Comparison of ENCODE assay signal across 16 cellular contexts in the genomic region with DNA sequence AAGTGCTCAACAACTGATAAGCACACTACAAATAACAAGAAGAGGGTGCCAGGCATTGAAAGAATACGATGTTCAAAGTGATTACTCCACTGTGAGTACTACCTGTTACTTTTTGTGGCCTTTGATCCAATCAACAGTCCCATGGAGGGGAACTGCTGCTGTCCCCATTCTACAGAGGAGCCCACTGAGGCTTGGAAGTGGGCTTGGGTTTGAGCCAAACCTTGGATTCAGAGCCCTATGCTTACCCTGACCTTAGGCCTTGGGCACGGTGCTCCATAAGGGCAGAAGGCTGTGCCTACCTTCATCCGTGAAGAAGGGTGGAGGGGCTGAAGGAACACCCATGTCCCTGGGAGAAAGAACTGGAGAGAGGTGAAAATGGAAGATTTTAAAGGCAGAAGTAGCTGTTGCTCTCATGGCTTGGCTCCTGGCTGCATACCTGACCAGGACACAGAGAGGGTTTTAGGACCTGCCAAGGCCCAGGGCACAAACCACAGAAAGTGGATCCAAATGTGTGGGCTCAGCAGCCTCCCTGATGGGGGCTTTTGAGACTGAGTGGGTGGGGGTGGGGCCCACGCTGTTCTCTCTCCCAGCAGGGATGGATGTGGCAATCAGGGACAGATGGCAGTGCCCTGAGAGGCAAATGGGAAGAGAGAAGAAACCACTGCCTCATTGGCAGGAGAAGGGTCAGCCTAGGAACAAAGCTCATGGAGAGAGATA. TPM values are rescaled to one million over a fixed set of nuclear protein-coding genes. Genes with fewer than 3 reads are reported as not detected.
DNase-seq lines count a peak whose midpoint lies in the region; ATAC-seq, FAIRE-seq and TF ChIP-seq lines count a peak whose summit lies in the region.
"Had no signal": no experiment of that assay in that cellular context is flagged by ENCODE, and none has a peak within 500 bp of the region (broad histone marks: within the 10 kb centered on the region; RNA-seq: fewer than 3 reads in every experiment).

No MANE protein-coding gene starts in this region.

- TF ChIP-seq EP300 in K562 (IDR thresholded peaks at IDR 0.05; ENCODE audit: low read length) = no peak

- 47% methylated on average over 3 of the region's 4 CpGs for WGBS in K562 (ENCODE audit: insufficient coverage, low coverage, missing lambda C conversion rate)
- WGBS in body of pancreas, 2 donors = 46 to 51% methylated on average over 4 of the region's 4 CpGs

- H3K4me2 ChIP-seq in K562 (ENCODE audit: insufficient read depth, low read length) (no peak overlapping the region), osteoblast (ENCODE audit: insufficient read depth, low read length) (no peak overlapping the region)
- H3K4me2 ChIP-seq: KMS-11 had no signal

- peaks cover 71% of the 10 kb centered on the region for H3K27me3 Mint-ChIP-seq in activated naive CD4-positive, alpha-beta T cell treated with anti-CD3 and anti-CD28 coated beads, Interleukin-2, amount 10 ng/mL, durations not matched to agents 7 days and 5 days
- peaks cover 65% of the 10 kb centered on the region for H3K27me3 Mint-ChIP-seq in osteocyte (ENCODE audit: unreplicated experiment)

- H3K9me3 ChIP-seq in K562 (replicated peaks; ENCODE audit: control insufficient read depth, insufficient read depth, low read depth, low read length) (no peaks in the 10 kb centered on the region), osteoblast (ENCODE audit: low read depth, low read length) (no peaks in the 10 kb centered on the region), body of pancreas (no peaks in the 10 kb centered on the region)
- H3K9me3 ChIP-seq: Peyer's patch had no signal

- peaks cover 5% of the 10 kb centered on the region for H3K4me1 Mint-ChIP-seq in activated naive CD4-positive, alpha-beta T cell treated with anti-CD3 and anti-CD28 coated beads, Interleukin-2, amount 10 ng/mL, durations not matched to agents 7 days and 5 days
- peaks cover 20% of the 10 kb centered on the region for H3K4me1 Mint-ChIP-seq in osteocyte (ENCODE audit: unreplicated experiment)

- no peak overlapping the region for H3K4me3 ChIP-seq in K562
- no peak overlapping the region for H3K4me3 ChIP-seq in osteoblast (ENCODE audit: insufficient read depth, low read length)
- no peak overlapping the region for H3K4me3 ChIP-seq in body of pancreas
- H3K4me3 ChIP-seq: Peyer's patch had no signal

- FAIRE-seq in K562 (lab: Jason Lieb, UNC) = no peak

- no peak overlapping the region for H3K27ac Mint-ChIP-seq in activated naive CD4-positive, alpha-beta T cell treated with anti-CD3 and anti-CD28 coated beads, Interleukin-2, amount 10 ng/mL, durations not matched to agents 7 days and 5 days
- no peak overlapping the region for H3K27ac Mint-ChIP-seq in activated naive CD4-positive, alpha-beta T cell treated with anti-CD3 and anti-CD28 coated beads, Interleukin-2, amount 50 U/mL, for 72 hours
- H3K27ac Mint-ChIP-seq in osteocyte (ENCODE audit: unreplicated experiment) = no peak overlapping the region
- H3K27ac Mint-ChIP-seq: CD4-positive, alpha-beta T cell had no signal

- DNase-seq in activated naive CD4-positive, alpha-beta T cell treated with anti-CD3 and anti-CD28 coated beads, Interleukin-2, amount 10 ng/mL, durations not matched to agents 7 days and 5 days = peak; percentile 13
- DNase-seq in activated naive CD4-positive, alpha-beta T cell treated with anti-CD3 and anti-CD28 coated beads, Interleukin-2, amount 50 U/mL, for 72 hours (ENCODE audit: low spot score in 2 of 2) = no peak
- peak; percentile 41 for DNase-seq in MV-4-11 (lab: John Stamatoyannopoulos, UW)
- DNase-seq in K562 (ENCODE audit: extremely low read depth in 1 of 4, low spot score in 3 of 4) = no peak
- peak; percentile 69 for DNase-seq in osteoblast (ENCODE audit: insufficient read length, low spot score, missing footprints)
- no peak for DNase-seq in osteocyte (ENCODE audit: extremely low spot score, unreplicated experiment)
- no peak for DNase-seq in body of pancreas
- DNase-seq: AML-193; CD4-positive, alpha-beta T cell; H7; NCI-H1105; NCI-H187 treated with DMSO at 0.1 percent for 48 hours; Peyer's patch; SIG-M5 had no signal

- TF ChIP-seq RAD21 in K562 (CRISPR knock-in tag; conservative IDR thresholded peaks at IDR 0.05 in 1 of 2, IDR thresholded peaks at IDR 0.05 in 1 of 2) = no peak

- H3K4me1 ChIP-seq in K562 (replicated peaks in 1 of 2; ENCODE audit: control insufficient read depth in 2 of 2, insufficient read depth in 2 of 2, low read length in 2 of 2) (peaks cover 16 to 41% of the 10 kb centered on the region in 2 experiments), osteoblast (ENCODE audit: insufficient read depth, low read length) (peaks cover 14% of the 10 kb centered on the region), body of pancreas (peaks cover 22% of the 10 kb centered on the region)

- BruUV-seq in K562 (replicated peaks; lab: Mats Ljungman, UMichigan) = no TSS peak

- in situ Hi-C loops in K562 (cut with MboI) = no loop called here

- H4K20me1 ChIP-seq in K562 (replicated peaks; ENCODE audit: control insufficient read depth, insufficient read depth, low read length) (peaks cover 6% of the 10 kb centered on the region; the same call in 1 of the 2 replicates), osteoblast (ENCODE audit: insufficient read depth, low read length) (no peaks in the 10 kb centered on the region)

- peaks cover 0 to 4% of the 10 kb centered on the region in 2 experiments; a peak in 2 of 5 replicates for H3K27me3 ChIP-seq in K562 (ENCODE audit: control insufficient read depth in 2 of 2, insufficient read depth in 2 of 2, low read length in 2 of 2)
- peaks cover 15% of the 10 kb centered on the region for H3K27me3 ChIP-seq in osteoblast (ENCODE audit: insufficient read depth, low read length)
- peaks cover 0 to 5% of the 10 kb centered on the region in 2 donors for H3K27me3 ChIP-seq in body of pancreas

- no peak overlapping the region for H2AFZ ChIP-seq in K562 (ENCODE audit: low read depth, low read length)
- no peak overlapping the region for H2AFZ ChIP-seq in osteoblast (ENCODE audit: low read length)

- POLR2A ChIA-PET in K562 (lab: Yijun Ruan, JAX) = interaction anchor here (1.2 kb wide), 1 partner anchor 23 kb away, joined by 6 read pairs; no protein-coding TSS in a partner anchor

- H3K36me3 Mint-ChIP-seq in activated naive CD4-positive, alpha-beta T cell treated with anti-CD3 and anti-CD28 coated beads, Interleukin-2, amount 10 ng/mL, durations not matched to agents 7 days and 5 days = peaks cover 2% of the 10 kb centered on the region
- peaks cover 0 to 6% of the 10 kb centered on the region in 2 donors for H3K36me3 Mint-ChIP-seq in activated naive CD4-positive, alpha-beta T cell treated with anti-CD3 and anti-CD28 coated beads, Interleukin-2, amount 50 U/mL, for 72 hours
- H3K36me3 Mint-ChIP-seq in osteocyte (ENCODE audit: unreplicated experiment) = no peaks in the 10 kb centered on the region

- H3K79me2 ChIP-seq in K562 (ENCODE audit: control insufficient read depth, insufficient read depth, low read length) (no peaks in the 10 kb centered on the region; the same call in 2 of the 3 replicates), osteoblast (ENCODE audit: insufficient read depth, low read length) (no peaks in the 10 kb centered on the region)

- no peak overlapping the region for H3K4me3 Mint-ChIP-seq in activated naive CD4-positive, alpha-beta T cell treated with anti-CD3 and anti-CD28 coated beads, Interleukin-2, amount 10 ng/mL, durations not matched to agents 7 days and 5 days
- H3K4me3 Mint-ChIP-seq in osteocyte (ENCODE audit: unreplicated experiment) = no peak overlapping the region
- H3K4me3 Mint-ChIP-seq: CD4-positive, alpha-beta T cell had no signal

- TF ChIP-seq POLR2A in K562 (conservative IDR thresholded peaks at IDR 0.05) (no peak), body of pancreas (IDR thresholded peaks at IDR 0.05) (no peak)

- H3K27ac ChIP-seq in K562 (ENCODE audit: extremely low read depth, low read depth, low read length) = no peak overlapping the region
- no peak overlapping the region for H3K27ac ChIP-seq in osteoblast (ENCODE audit: low read depth, low read length)
- no peak overlapping the region for H3K27ac ChIP-seq in body of pancreas
- H3K27ac ChIP-seq: KMS-11, Peyer's patch had no signal

- peaks cover 4% of the 10 kb centered on the region for H3K9me1 ChIP-seq in K562 (ENCODE audit: control insufficient read depth, insufficient read depth, low read length)

- no peaks in the 10 kb centered on the region for H3K9me3 Mint-ChIP-seq in activated naive CD4-positive, alpha-beta T cell treated with anti-CD3 and anti-CD28 coated beads, Interleukin-2, amount 10 ng/mL, durations not matched to agents 7 days and 5 days
- H3K9me3 Mint-ChIP-seq in activated naive CD4-positive, alpha-beta T cell treated with anti-CD3 and anti-CD28 coated beads, Interleukin-2, amount 50 U/mL, for 72 hours = no peaks in the 10 kb centered on the region
- no peaks in the 10 kb centered on the region for H3K9me3 Mint-ChIP-seq in osteocyte (ENCODE audit: unreplicated experiment)
- H3K9me3 Mint-ChIP-seq: CD4-positive, alpha-beta T cell had no signal

- CTCF ChIA-PET in activated naive CD4-positive, alpha-beta T cell treated with anti-CD3 and anti-CD28 coated beads, Interleukin-2, amount 10 ng/mL, durations not matched to agents 7 days and 5 days (lab: Charles Lee) = interaction anchor here (0.8 to 1.8 kb wide), 3 partner anchors 24 to 79 kb away, joined by 3 to 6 read pairs (median 3); no protein-coding TSS in a partner anchor
- CTCF ChIA-PET in K562 (lab: Yijun Ruan, JAX; ENCODE audit: low intra/inter-chr PET ratio) = no interaction called here

- no peak overlapping the region for H3K9ac ChIP-seq in K562 (ENCODE audit: insufficient read depth in 1 of 2, low read depth in 2 of 2, low read length in 2 of 2)
- H3K9ac ChIP-seq: KMS-11 had no signal

- no peak for ATAC-seq in activated naive CD4-positive, alpha-beta T cell treated with anti-CD3 and anti-CD28 coated beads, Interleukin-2, amount 50 U/mL, for 72 hours
- no peak for ATAC-seq in K562
- no peak for ATAC-seq in body of pancreas

- no peaks in the 10 kb centered on the region for H3K36me3 ChIP-seq in K562 (ENCODE audit: control insufficient read depth, insufficient read depth, low read length)
- no peaks in the 10 kb centered on the region for H3K36me3 ChIP-seq in osteoblast (ENCODE audit: insufficient read depth, low read length)
- H3K36me3 ChIP-seq in body of pancreas (replicated peaks in 1 of 2; ENCODE audit: insufficient read depth in 1 of 2, low read depth in 2 of 2) = no peaks in the 10 kb centered on the region
- H3K36me3 ChIP-seq: Peyer's patch had no signal

- TF ChIP-seq CTCF in K562 (IDR thresholded peaks at IDR 0.05 in 2 of 3, conservative IDR thresholded peaks at IDR 0.05 in 1 of 3; ENCODE audit: insufficient read depth in 2 of 3, low read depth in 1 of 3, low read length in 3 of 3) (no peak), osteoblast (IDR thresholded peaks at IDR 0.05; ENCODE audit: extremely low read depth, low read depth, low read length) (no peak), osteocyte (IDR thresholded peaks at IDR 0.05) (no peak), body of pancreas (IDR thresholded peaks at IDR 0.05) (no peak)

- intact Hi-C loops in K562 (cut with micrococcal nuclease) = no loop called here
- intact Hi-C loops in body of pancreas (cut with DNase I) = no loop called here

RNA-seq across cellular contexts. Expression of gene TIFAB, which starts 34.7 kb away (rescaled TPM):
- not detected for total RNA-seq in activated naive CD4-positive, alpha-beta T cell treated with anti-CD3 and anti-CD28 coated beads, Interleukin-2, amount 50 U/mL, for 72 hours
- not detected in 2 replicates for total RNA-seq in K562 (2011; cell fraction: chromatin; rRNA removed; ENCODE audit: low replicate concordance)
- not detected in 2 replicates for total RNA-seq in K562 (2011; cell fraction: nucleolus; rRNA removed)
- total RNA-seq in K562 (2011; cell fraction: nucleoplasm; rRNA removed) = not detected in 2 replicates
- not detected in 2 replicates for total RNA-seq in K562 (2014; rRNA removed)
- not detected in 2 replicates for total RNA-seq in K562 (2014; rRNA removed; fragmentation: Illumina TruSeq; extraction: Trizol)
- total RNA-seq in K562 (2015; rRNA removed; fragmentation: Illumina TruSeq; extraction: Trizol) = not detected in 2 replicates
- not detected in 2 replicates for total RNA-seq in K562 (2021)
- not detected in 2 replicates for polyA plus RNA-seq in K562 (2011; rRNA removed)
- polyA plus RNA-seq in K562 (2011; cell fraction: cytosol; rRNA removed) = 0.01 TPM in 1 of 2 replicates, not detected in the other
- polyA plus RNA-seq in K562 (2011; cell fraction: nucleus; rRNA removed) = not detected in 2 replicates
- polyA plus RNA-seq in K562 (2012) = not detected in 2 replicates
- polyA plus RNA-seq in K562 (2014; fragmentation: Illumina TruSeq; extraction: Trizol) = not detected in 2 replicates
- not detected for polyA plus RNA-seq in K562 (2014; fragmentation: Nextera tagmentation; extraction: Ambion mirVana)
- not detected in 2 replicates for polyA plus RNA-seq in K562 (2014; rRNA removed)
- polyA minus RNA-seq in K562 (2011; rRNA and poly(A)+ RNA removed) = not detected in 2 replicates
- polyA minus RNA-seq in K562 (2011; cell fraction: cytosol; rRNA and poly(A)+ RNA removed) = not detected in 2 replicates
- polyA minus RNA-seq in K562 (2011; cell fraction: nucleus; rRNA and poly(A)+ RNA removed) = not detected in 2 replicates
- total RNA-seq in osteoblast = not detected in 2 replicates
- total RNA-seq in osteocyte = not detected in 2 replicates
- total RNA-seq in body of pancreas = not detected
- total RNA-seq: H7, MCF 10A had no signal

RNA-seq across cellular contexts. Expression of gene DCANP1, which starts 39.7 kb away (rescaled TPM):
- not detected for total RNA-seq in activated naive CD4-positive, alpha-beta T cell treated with anti-CD3 and anti-CD28 coated beads, Interleukin-2, amount 50 U/mL, for 72 hours
- total RNA-seq in K562 (2011; cell fraction: chromatin; rRNA removed; ENCODE audit: low replicate concordance) = not detected in 2 replicates
- not detected in 2 replicates for total RNA-seq in K562 (2011; cell fraction: nucleolus; rRNA removed)
- not detected in 2 replicates for total RNA-seq in K562 (2011; cell fraction: nucleoplasm; rRNA removed)
- total RNA-seq in K562 (2014; rRNA removed) (not detected in 2 replicates), K562 (2014; rRNA removed; fragmentation: Illumina TruSeq; extraction: Trizol) (not detected in 2 replicates), K562 (2015; rRNA removed; fragmentation: Illumina TruSeq; extraction: Trizol) (not detected in 2 replicates), K562 (2021) (not detected in 2 replicates), osteoblast (not detected in 2 replicates), osteocyte (not detected in 2 replicates), body of pancreas (under 1 TPM in 1 of 2 donors, not detected in 1; under 0.01 TPM)
- polyA plus RNA-seq in K562 (2011; rRNA removed) (not detected in 2 replicates), K562 (2014; fragmentation: Illumina TruSeq; extraction: Trizol) (not detected in 2 replicates), K562 (2014; fragmentation: Nextera tagmentation; extraction: Ambion mirVana) (not detected), K562 (2014; rRNA removed) (not detected in 2 replicates)
- not detected in 2 replicates for polyA plus RNA-seq in K562 (2011; cell fraction: cytosol; rRNA removed)
- polyA plus RNA-seq in K562 (2011; cell fraction: nucleus; rRNA removed) = not detected in 2 replicates
- polyA plus RNA-seq in K562 (2012) = not detected in 2 replicates
- not detected in 2 replicates for polyA minus RNA-seq in K562 (2011; rRNA and poly(A)+ RNA removed)
- polyA minus RNA-seq in K562 (2011; cell fraction: cytosol; rRNA and poly(A)+ RNA removed) = not detected in 2 replicates
- not detected in 2 replicates for polyA minus RNA-seq in K562 (2011; cell fraction: nucleus; rRNA and poly(A)+ RNA removed)
- total RNA-seq: H7, MCF 10A had no signal

RNA-seq across cellular contexts. Expression of gene NEUROG1, which starts 48.9 kb away (rescaled TPM):
- not detected for total RNA-seq in activated naive CD4-positive, alpha-beta T cell treated with anti-CD3 and anti-CD28 coated beads, Interleukin-2, amount 50 U/mL, for 72 hours
- total RNA-seq in K562 (2011; cell fraction: chromatin; rRNA removed; ENCODE audit: low replicate concordance) = not detected in 2 replicates
- not detected in 2 replicates for total RNA-seq in K562 (2011; cell fraction: nucleolus; rRNA removed)
- total RNA-seq in K562 (2011; cell fraction: nucleoplasm; rRNA removed) = not detected in 2 replicates
- total RNA-seq in K562 (2014; rRNA removed) = not detected in 2 replicates
- total RNA-seq in K562 (2014; rRNA removed; fragmentation: Illumina TruSeq; extraction: Trizol) = not detected in 2 replicates
- not detected in 2 replicates for total RNA-seq in K562 (2015; rRNA removed; fragmentation: Illumina TruSeq; extraction: Trizol)
- not detected in 2 replicates for total RNA-seq in K562 (2021)
- not detected in 2 replicates for polyA plus RNA-seq in K562 (2011; rRNA removed)
- polyA plus RNA-seq in K562 (2011; cell fraction: cytosol; rRNA removed) = not detected in 2 replicates
- not detected in 2 replicates for polyA plus RNA-seq in K562 (2011; cell fraction: nucleus; rRNA removed)
- not detected in 2 replicates for polyA plus RNA-seq in K562 (2012)
- polyA plus RNA-seq in K562 (2014; fragmentation: Illumina TruSeq; extraction: Trizol) = not detected in 2 replicates
- polyA plus RNA-seq in K562 (2014; fragmentation: Nextera tagmentation; extraction: Ambion mirVana) = not detected
- not detected in 2 replicates for polyA plus RNA-seq in K562 (2014; rRNA removed)
- not detected in 2 replicates for polyA minus RNA-seq in K562 (2011; rRNA and poly(A)+ RNA removed)
- not detected in 2 replicates for polyA minus RNA-seq in K562 (2011; cell fraction: cytosol; rRNA and poly(A)+ RNA removed)
- not detected in 2 replicates for polyA minus RNA-seq in K562 (2011; cell fraction: nucleus; rRNA and poly(A)+ RNA removed)
- not detected in 2 replicates for total RNA-seq in osteoblast
- total RNA-seq in osteocyte = not detected in 2 replicates
- total RNA-seq in body of pancreas = not detected
- total RNA-seq: CD4-positive, alpha-beta T cell; H7; MCF 10A; Peyer's patch had no signal

Comparison
In these comparisons a context has a peak if more than half of its experiments do, and no peak if none do; other contexts are left out.
1. DNase-seq: peak in activated naive CD4-positive, alpha-beta T cell treated with anti-CD3 and anti-CD28 coated beads, Interleukin-2, amount 10 ng/mL, durations not matched to agents 7 days and 5 days (single experiment), MV-4-11 (single experiment) and osteoblast (single experiment); none in activated naive CD4-positive, alpha-beta T cell treated with anti-CD3 and anti-CD28 coated beads, Interleukin-2, amount 50 U/mL, for 72 hours (0 of 2), K562 (0 of 4), osteocyte (single experiment) and body of pancreas (0 of 4).